20 cellular contexts compared by ENCODE assay signal in genomic region chr2:200664770-200665494, GRCh38.
"Had no signal": no experiment of that assay in that cellular context is flagged by ENCODE, and none has a peak within 500 bp of the region (broad histone marks: within the 10 kb centered on the region; RNA-seq: fewer than 3 reads in every experiment).

No MANE protein-coding gene starts in this region.

- H2AFZ ChIP-seq: parathyroid adenoma had no signal

- H3K79me2 ChIP-seq: parathyroid adenoma had no signal

- H3K4me3 ChIP-seq: left ventricle myocardium inferior, testis, upper lobe of right lung had no signal

- H3K4me1 ChIP-seq: left ventricle myocardium inferior, parathyroid adenoma, testis, upper lobe of right lung had no signal

- ATAC-seq: foreskin keratinocyte; sciatic nerve; stimulated activated naive B cell treated with anti-CD40 and anti-IgM and Interleukin-4, amounts not matched to agents 10 μg/mL and 1 μg/mL and 100 μg/mL, for 72 hours; upper lobe of right lung; WTC11 had no signal

- H3K27ac ChIP-seq: foreskin keratinocyte, left ventricle myocardium inferior, neutrophil, parathyroid adenoma, testis, upper lobe of right lung had no signal

- DNase-seq: activated gamma-delta T cell treated with Interleukin-2 at 50 U/mL for 16 hours; activated T-cell treated with anti-CD3 and anti-CD28 coated beads, Interleukin-2, amount 50 U/mL, for 1 hour; aorta; caudate nucleus; effector CD4-positive, alpha-beta T cell; foreskin keratinocyte; immature natural killer cell; kidney glomerular epithelial cell; left ventricle myocardium inferior; small intestine; stimulated activated CD4-positive, alpha-beta T cell treated with anti-CD3 and anti-CD28 coated beads, Interleukin-2, amount 100 ng/mL, for 24 hours; stimulated activated CD8-positive, alpha-beta memory T cell treated with anti-CD3 and anti-CD28 coated beads, Interleukin-4, amount 100 ng/mL, for 48 hours; stimulated activated naive B cell treated with anti-CD40 and anti-IgM and Interleukin-4, amounts not matched to agents 10 μg/mL and 1 μg/mL and 100 μg/mL, for 72 hours; testis; upper lobe of right lung had no signal

- FAIRE-seq: endometrium, small intestine had no signal

- H3K27me3 ChIP-seq: foreskin keratinocyte, neutrophil, testis, upper lobe of right lung had no signal

- H3K36me3 ChIP-seq: left ventricle myocardium inferior, neutrophil, upper lobe of right lung had no signal

- H3K9me3 ChIP-seq: left ventricle myocardium inferior, neutrophil, testis, upper lobe of right lung had no signal
